In the genomic region with DNA sequence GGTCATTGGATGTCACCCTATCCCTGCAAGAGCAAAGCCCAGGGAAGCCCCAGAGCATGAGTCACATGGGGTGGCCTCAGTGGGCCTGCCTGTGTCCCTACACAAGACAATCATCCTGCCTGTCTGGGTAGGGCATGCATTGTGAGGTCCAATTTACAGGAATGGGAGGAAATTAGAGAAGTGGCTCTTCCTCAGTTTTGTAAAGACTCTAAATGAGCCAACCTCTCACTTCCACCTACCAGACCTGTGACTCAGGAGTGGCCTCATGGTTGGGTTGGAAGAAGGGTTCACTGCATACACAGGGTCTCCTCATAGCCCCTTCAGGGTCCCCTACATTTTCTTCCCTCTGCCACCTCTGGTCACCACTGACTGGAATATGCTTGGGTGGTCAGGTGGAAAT, we compare ENCODE assay signal across 22 cellular contexts.
"Had no signal": no experiment of that assay in that cellular context is flagged by ENCODE, and none has a peak within 500 bp of the region (broad histone marks: within the 10 kb centered on the region; RNA-seq: fewer than 3 reads in every experiment).

No MANE protein-coding gene starts in this region.

- H3K36me3 Mint-ChIP-seq: naive thymus-derived CD8-positive, alpha-beta T cell had no signal

- DNase-seq: cortex of kidney; effector memory CD4-positive, alpha-beta T cell; heart left ventricle; hippocampal formation; left colon; left ventricle myocardium superior; mesendoderm; naive thymus-derived CD8-positive, alpha-beta T cell; psoas muscle; retina; right lobe of liver; spleen; stimulated activated CD4-positive, alpha-beta T cell treated with anti-CD3 and anti-CD28 coated beads, Interleukin-15, amount 100 ng/mL, for 24 hours; stimulated activated CD4-positive, alpha-beta T cell treated with anti-CD3 and anti-CD28 coated beads, Interleukin-1b, Interleukin-23, amount 100 ng/mL, for 48 hours; stimulated activated CD4-positive, alpha-beta T cell treated with anti-CD3 and anti-CD28 coated beads, Interleukin-4, amount 100 ng/mL, for 24 hours; stimulated activated naive CD4-positive, alpha-beta T cell; stomach; substantia nigra; transverse colon had no signal

- H3K4me3 Mint-ChIP-seq: naive thymus-derived CD8-positive, alpha-beta T cell had no signal

- H3K36me3 ChIP-seq: heart left ventricle, neutrophil, right lobe of liver, spleen, stomach, thoracic aorta, transverse colon had no signal

- H3K4me1 ChIP-seq: psoas muscle, right lobe of liver had no signal

- H3K27ac ChIP-seq: heart left ventricle, neutrophil, psoas muscle, right lobe of liver, spleen, stomach, thoracic aorta, transverse colon had no signal

- H3K27ac Mint-ChIP-seq: naive thymus-derived CD8-positive, alpha-beta T cell had no signal

- H3K9me3 Mint-ChIP-seq: naive thymus-derived CD8-positive, alpha-beta T cell had no signal

- H3K27me3 ChIP-seq: heart left ventricle, right lobe of liver, spleen had no signal

- H3K4me3 ChIP-seq: heart left ventricle, lung, psoas muscle, right lobe of liver, spleen, stomach, thoracic aorta, transverse colon had no signal

- H3K9me3 ChIP-seq: heart left ventricle, neutrophil, psoas muscle, right lobe of liver, spleen, stomach, thoracic aorta, transverse colon had no signal
